In genomic region chr10:11881477-11882417, GRCh38 we compare ENCODE assay signal across 1 cellular context.
A peak's percentile ranks its signal among the peaks of the same experiment; 100 is the strongest.
TF ChIP-seq lines count a peak whose summit lies in the region.

No MANE protein-coding gene starts in this region.

TF ChIP-seq in HepG2, 621 proteins besides CTCF, POLR2A, EP300 and RAD21 (continued from another document and continues in another):
- TF ChIP-seq PRDM10 (CRISPR knock-in tag; IDR thresholded peaks at IDR 0.05; ENCODE audit: low read depth) (no peak), ZNF598 (CRISPR knock-in tag; IDR thresholded peaks at IDR 0.05; ENCODE audit: borderline replicate concordance) (no peak; the same call in 1 of the 2 replicates), ZNF205 (CRISPR knock-in tag; IDR thresholded peaks at IDR 0.05) (no peak), TRIM24 (CRISPR knock-in tag; IDR thresholded peaks at IDR 0.05) (no peak), MLXIP (CRISPR knock-in tag; IDR thresholded peaks at IDR 0.05; ENCODE audit: borderline replicate concordance) (no peak), ZNF780A (CRISPR knock-in tag; IDR thresholded peaks at IDR 0.05) (0 out of 2 replicates have a peak, but pooled peaks have one; percentile 33), ZNF747 (CRISPR knock-in tag; IDR thresholded peaks at IDR 0.05; ENCODE audit: borderline replicate concordance) (no peak), ZNF207 (IDR thresholded peaks at IDR 0.05; ENCODE audit: borderline replicate concordance) (no peak), ATF1 (CRISPR knock-in tag; IDR thresholded peaks at IDR 0.05) (no peak), ETS1 (CRISPR knock-in tag; IDR thresholded peaks at IDR 0.05) (no peak), ZNF800 (CRISPR knock-in tag; IDR thresholded peaks at IDR 0.05) (no peak), ZNF737 (CRISPR knock-in tag; IDR thresholded peaks at IDR 0.05; ENCODE audit: borderline replicate concordance) (no peak), SKI (IDR thresholded peaks at IDR 0.05; ENCODE audit: partially characterized antibody) (no peak), KDM6A (CRISPR knock-in tag; IDR thresholded peaks at IDR 0.05; ENCODE audit: low read depth) (no peak), ZBTB38 (CRISPR knock-in tag; IDR thresholded peaks at IDR 0.05) (peak; percentile 96), ZNF33A (CRISPR knock-in tag; IDR thresholded peaks at IDR 0.05; ENCODE audit: borderline replicate concordance) (no peak), CENPBD1 (CRISPR knock-in tag; IDR thresholded peaks at IDR 0.05; ENCODE audit: borderline replicate concordance, low read depth) (no peak), TAF15 (IDR thresholded peaks at IDR 0.05; ENCODE audit: low read depth, low read length, poor library complexity, severe bottlenecking) (no peak), LRRFIP1 (CRISPR knock-in tag; conservative IDR thresholded peaks at IDR 0.05) (no peak), ZNF577 (CRISPR knock-in tag; IDR thresholded peaks at IDR 0.05; ENCODE audit: borderline replicate concordance, low read depth) (no peak), PCBP1 (IDR thresholded peaks at IDR 0.05; ENCODE audit: borderline replicate concordance, low read depth, low read length) (no peak), ZNF639 (CRISPR knock-in tag; conservative IDR thresholded peaks at IDR 0.05) (no peak; the same call in 1 of the 2 replicates), SAP130 (CRISPR knock-in tag; IDR thresholded peaks at IDR 0.05; ENCODE audit: low read depth) (peak; percentile 39; the same call in 1 of the 2 replicates), GRHL1 (CRISPR knock-in tag; conservative IDR thresholded peaks at IDR 0.05) (no peak), SSRP1 (CRISPR knock-in tag; IDR thresholded peaks at IDR 0.05) (no peak), ZNF143 (CRISPR knock-in tag; IDR thresholded peaks at IDR 0.05) (no peak), NCOA1 (CRISPR knock-in tag; IDR thresholded peaks at IDR 0.05) (no peak), GPBP1L1 (CRISPR knock-in tag; IDR thresholded peaks at IDR 0.05) (no peak), RAD51 (IDR thresholded peaks at IDR 0.05; ENCODE audit: borderline replicate concordance) (no peak), ZIK1 (CRISPR knock-in tag; IDR thresholded peaks at IDR 0.05; ENCODE audit: borderline replicate concordance, low read depth) (no peak), ZNF564 (CRISPR knock-in tag; IDR thresholded peaks at IDR 0.05) (no peak), MXD4 (CRISPR knock-in tag; IDR thresholded peaks at IDR 0.05) (no peak), DDIT3 (CRISPR knock-in tag; IDR thresholded peaks at IDR 0.05) (no peak), ZNF567 (CRISPR knock-in tag; IDR thresholded peaks at IDR 0.05; ENCODE audit: borderline replicate concordance) (no peak), SIN3A (IDR thresholded peaks at IDR 0.05; ENCODE audit: borderline replicate concordance, low read depth, low read length) (no peak), DBP (CRISPR knock-in tag; IDR thresholded peaks at IDR 0.05; ENCODE audit: not compliant biosample characterization) (no peak), ZNF225 (CRISPR knock-in tag; IDR thresholded peaks at IDR 0.05) (no peak), GATA4 (IDR thresholded peaks at IDR 0.05; ENCODE audit: borderline replicate concordance, low read depth) (no peak), ZNF772 (CRISPR knock-in tag; IDR thresholded peaks at IDR 0.05) (no peak), ZNF558 (CRISPR knock-in tag; IDR thresholded peaks at IDR 0.05; ENCODE audit: borderline replicate concordance) (no peak), ZSCAN30 (CRISPR knock-in tag; IDR thresholded peaks at IDR 0.05) (no peak), ZNF234 (CRISPR knock-in tag; conservative IDR thresholded peaks at IDR 0.05) (no peak), ZNF784 (CRISPR knock-in tag; IDR thresholded peaks at IDR 0.05; ENCODE audit: borderline replicate concordance) (no peak)
